In the genomic region with DNA sequence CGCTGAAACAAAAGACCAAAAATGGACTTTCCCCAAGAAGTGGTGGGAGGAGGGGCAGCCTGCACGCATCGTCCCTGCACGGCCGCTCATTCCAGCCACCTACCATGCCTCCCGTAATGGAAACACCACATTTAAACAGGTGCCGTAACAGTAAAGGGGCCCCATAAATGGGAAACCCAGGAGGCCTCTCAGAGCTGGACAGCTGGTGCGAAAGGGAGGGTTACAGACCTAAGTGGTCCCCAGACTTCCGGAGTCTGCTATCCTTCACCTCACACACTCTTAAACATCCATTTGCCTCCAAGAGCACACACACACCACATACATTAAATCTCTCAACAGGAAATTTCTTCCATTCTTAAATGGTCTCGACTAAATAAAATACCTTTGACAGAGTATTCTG, we compare ENCODE assay signal across 16 cellular contexts.
DNase-seq lines count a peak whose midpoint lies in the region; ATAC-seq, FAIRE-seq and TF ChIP-seq lines count a peak whose summit lies in the region.
"Had no signal": no experiment of that assay in that cellular context is flagged by ENCODE, and none has a peak within 500 bp of the region (broad histone marks: within the 10 kb centered on the region; RNA-seq: fewer than 3 reads in every experiment).

No MANE protein-coding gene starts in this region.

- POLR2A ChIA-PET in HEK293 (lab: Yijun Ruan, JAX) = no interaction called here

- H3K9ac ChIP-seq in kidney (ENCODE audit: low read length in 2 of 2) = no peak overlapping the region

- H3K9me3 Mint-ChIP-seq in activated naive CD8-positive, alpha-beta T cell treated with anti-CD3 and anti-CD28 coated beads for 36 hours = no peaks in the 10 kb centered on the region

- H3K4me3 ChIP-seq in HEK293 (ENCODE audit: low read depth, low read length) (no peak overlapping the region), kidney (ENCODE audit: low read length in 2 of 2) (no peak overlapping the region), body of pancreas (no peak overlapping the region)

- no peaks in the 10 kb centered on the region for H3K27me3 ChIP-seq in body of pancreas

- H3K36me3 Mint-ChIP-seq in activated naive CD8-positive, alpha-beta T cell treated with anti-CD3 and anti-CD28 coated beads for 36 hours = no peaks in the 10 kb centered on the region

- no peaks in the 10 kb centered on the region for H3K4me1 Mint-ChIP-seq in activated naive CD8-positive, alpha-beta T cell treated with anti-CD3 and anti-CD28 coated beads for 36 hours
- H3K4me1 Mint-ChIP-seq: T-helper 17 cell had no signal

- CTCF ChIA-PET in HEK293 (lab: Yijun Ruan, JAX) = interaction anchor here (0.6 to 2.5 kb wide), 13 partner anchors 8 to 540 kb away, joined by 3 to 23 read pairs (median 3); no protein-coding TSS in a partner anchor

- TF ChIP-seq POLR2A in body of pancreas (IDR thresholded peaks at IDR 0.05) = no peak

- FAIRE-seq in kidney (lab: Jason Lieb, UNC) = no peak
- no peak for FAIRE-seq in HTR-8/SVneo (lab: Jason Lieb, UNC)

- intact Hi-C loops in kidney (cut with DNase I) = no loop called here
- intact Hi-C loops in body of pancreas (cut with DNase I) = no loop called here

- H3K27ac ChIP-seq in HEK293 (ENCODE audit: extremely low read depth, low read depth, low read length) (no peak overlapping the region), kidney (ENCODE audit: low read depth in 2 of 2, low read length in 2 of 2) (no peak overlapping the region), body of pancreas (no peak overlapping the region)
- H3K27ac ChIP-seq: C4-2B, RWPE1 had no signal

- ATAC-seq in body of pancreas (no peak), GM21515 (IDR thresholded peaks at IDR 0.05; ENCODE audit: unreplicated experiment) (no peak)
- ATAC-seq: T-helper 17 cell had no signal

- no peaks in the 10 kb centered on the region for H3K27me3 Mint-ChIP-seq in activated naive CD8-positive, alpha-beta T cell treated with anti-CD3 and anti-CD28 coated beads for 36 hours
- H3K27me3 Mint-ChIP-seq: T-helper 17 cell had no signal

- no peak overlapping the region for H3K4me3 Mint-ChIP-seq in activated naive CD8-positive, alpha-beta T cell treated with anti-CD3 and anti-CD28 coated beads for 36 hours
- H3K4me3 Mint-ChIP-seq: T-helper 17 cell had no signal

- no peak for TF ChIP-seq CTCF in HEK293 (tag by site-specific recombination; IDR thresholded peaks at IDR 0.05)
- TF ChIP-seq CTCF in kidney (IDR thresholded peaks at IDR 0.05; ENCODE audit: borderline replicate concordance, extremely low read depth, insufficient read depth) = no peak
- TF ChIP-seq CTCF in body of pancreas (IDR thresholded peaks at IDR 0.05) = no peak

- H3K4me1 ChIP-seq in HEK293 (ENCODE audit: control insufficient read depth, insufficient read depth, low read length) (peaks cover 3% of the 10 kb centered on the region), kidney (ENCODE audit: control insufficient read depth in 1 of 2, insufficient read depth in 1 of 2, low read depth in 1 of 2, low read length in 2 of 2) (no peaks in the 10 kb centered on the region), body of pancreas (no peaks in the 10 kb centered on the region)

- H3K9me3 ChIP-seq in HEK293 (ENCODE audit: control insufficient read depth, insufficient read depth, low read depth, low read length) (no peaks in the 10 kb centered on the region), kidney (ENCODE audit: control insufficient read depth in 1 of 2, low read length in 2 of 2) (no peaks in the 10 kb centered on the region), body of pancreas (no peaks in the 10 kb centered on the region)

- peak; percentile 33 to 48 for DNase-seq in NCI-H187 (lab: John Stamatoyannopoulos, UW)
- DNase-seq in NCI-H510A (lab: John Stamatoyannopoulos, UW) = peak; percentile 68
- DNase-seq in kidney = peak; percentile 15
- DNase-seq in HTR-8/SVneo (ENCODE audit: insufficient read length, low spot score) = no peak
- no peak for DNase-seq in body of pancreas
- DNase-seq in activated naive CD8-positive, alpha-beta T cell treated with anti-CD3 and anti-CD28 coated beads for 36 hours = no peak
- DNase-seq: HCEC 1CT; KG1; NCI-H1694; NCI-H226; NK-92 treated with Interleukin-12 subunit alpha and Interleukin-12 subunit beta, amount 100 ng/mL, for 24 hours; T-helper 17 cell had no signal

- peaks cover 0 to 4% of the 10 kb centered on the region in 2 experiments; a peak in 1 of 3 replicates for H3K36me3 ChIP-seq in HEK293 (ENCODE audit: control insufficient read depth in 2 of 2, insufficient read depth in 1 of 2, low read length in 2 of 2)
- H3K36me3 ChIP-seq in kidney (ENCODE audit: control insufficient read depth in 1 of 2, insufficient read depth in 2 of 2, low read length in 2 of 2) = no peaks in the 10 kb centered on the region
- H3K36me3 ChIP-seq in body of pancreas (replicated peaks in 1 of 2; ENCODE audit: insufficient read depth in 1 of 2, low read depth in 2 of 2) = no peaks in the 10 kb centered on the region

- 61 to 68% methylated on average over 10 of the region's 10 CpGs for WGBS in body of pancreas, 2 donors

- H3K27ac Mint-ChIP-seq in activated naive CD8-positive, alpha-beta T cell treated with anti-CD3 and anti-CD28 coated beads for 36 hours = no peak overlapping the region
- H3K27ac Mint-ChIP-seq: T-helper 17 cell had no signal

TF ChIP-seq in HEK293, 187 proteins besides CTCF, POLR2A, EP300 and RAD21:
- TF ChIP-seq ZNF596 (tag by site-specific recombination; IDR thresholded peaks at IDR 0.05) (no peak), ZNF341 (tag by site-specific recombination; IDR thresholded peaks at IDR 0.05; ENCODE audit: low read depth) (peak; percentile 41; the same call in 1 of the 2 replicates)

Comparison
In these comparisons a context has a peak if more than half of its experiments do, and no peak if none do; other contexts are left out.
1. DNase-seq: peak in NCI-H187 (2 of 2), NCI-H510A (single experiment) and kidney (single experiment); none in HTR-8/SVneo (single experiment), body of pancreas (0 of 4) and activated naive CD8-positive, alpha-beta T cell treated with anti-CD3 and anti-CD28 coated beads for 36 hours (single experiment).